In the genomic region with DNA sequence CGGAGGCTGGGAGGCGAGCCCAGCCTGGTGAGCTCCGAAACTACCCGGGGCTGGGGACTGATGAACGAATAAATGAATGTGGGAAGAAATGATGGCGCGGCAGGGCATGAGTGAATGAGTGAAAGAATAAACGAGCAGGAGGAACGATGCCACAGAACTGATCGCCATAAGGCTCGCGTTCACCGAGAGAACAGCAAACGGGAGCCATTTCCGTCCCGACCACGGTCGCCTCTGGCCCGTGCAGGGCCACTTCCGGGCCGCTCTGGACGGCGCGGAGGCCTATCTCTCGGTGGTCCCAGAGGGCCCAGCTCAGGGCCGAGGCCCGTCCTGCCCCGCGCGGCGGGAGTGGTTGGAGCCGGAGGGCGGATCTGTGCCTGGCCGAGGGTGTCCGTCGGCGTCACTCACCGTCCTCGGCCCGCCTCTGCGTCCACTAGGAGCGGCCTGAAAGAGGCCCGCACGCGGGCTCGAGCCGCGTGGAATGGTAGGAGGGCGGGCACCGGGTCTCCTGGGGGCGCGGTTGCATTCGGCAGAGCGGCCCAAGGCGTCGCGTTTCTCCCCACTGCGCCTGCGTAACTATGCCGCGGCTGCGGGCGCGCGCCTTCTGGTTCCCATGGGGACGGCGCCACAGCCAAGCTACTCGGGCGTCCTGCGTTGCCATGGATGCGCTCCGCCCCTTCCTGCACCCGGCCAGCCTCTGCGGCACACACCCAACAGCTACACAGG, we compare ENCODE assay signal across 1 cellular context.
TF ChIP-seq lines count a peak whose summit lies in the region.

A gene (minus strand): TSS at position 480 of the 723 bp plus-strand sequence. CDS start 5,116 bp downstream, outside the sequence.

TF ChIP-seq in HepG2, 621 proteins besides CTCF, POLR2A, EP300 and RAD21 (continued from another document and continues in another):
- no peak for TF ChIP-seq ATRX (CRISPR knock-in tag; IDR thresholded peaks at IDR 0.05; ENCODE audit: borderline replicate concordance)
- TF ChIP-seq, protein P1, sequence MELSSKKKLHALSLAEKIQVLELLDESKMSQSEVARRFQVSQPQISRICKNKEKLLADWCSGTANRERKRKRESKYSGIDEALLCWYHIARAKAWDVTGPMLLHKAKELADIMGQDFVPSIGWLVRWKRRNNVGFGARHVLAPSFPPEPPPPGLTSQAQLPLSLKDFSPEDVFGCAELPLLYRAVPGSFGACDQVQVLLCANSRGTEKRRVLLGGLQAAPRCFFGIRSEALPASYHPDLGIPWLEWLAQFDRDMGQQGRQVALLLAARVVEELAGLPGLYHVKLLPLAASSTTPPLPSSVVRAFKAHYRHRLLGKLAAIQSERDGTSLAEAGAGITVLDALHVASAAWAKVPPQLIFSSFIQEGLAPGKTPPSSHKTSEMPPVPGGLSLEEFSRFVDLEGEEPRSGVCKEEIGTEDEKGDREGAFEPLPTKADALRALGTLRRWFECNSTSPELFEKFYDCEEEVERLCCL (CRISPR knock-in tag; IDR thresholded peaks at IDR 0.05; ENCODE audit: borderline replicate concordance) = no peak
- TF ChIP-seq NFIB (CRISPR knock-in tag; IDR thresholded peaks at IDR 0.05; ENCODE audit: borderline replicate concordance) = no peak
- TF ChIP-seq PTBP1 (IDR thresholded peaks at IDR 0.05; ENCODE audit: low read depth, low read length, poor library complexity, severe bottlenecking) = no peak
- peak; percentile 98 for TF ChIP-seq SP5 (CRISPR knock-in tag; IDR thresholded peaks at IDR 0.05; ENCODE audit: borderline replicate concordance, low read depth)
- TF ChIP-seq ZSCAN22 (CRISPR knock-in tag; IDR thresholded peaks at IDR 0.05) = no peak
- TF ChIP-seq MXI1 (IDR thresholded peaks at IDR 0.05; ENCODE audit: borderline replicate concordance, low read depth, low read length) = peak; percentile 100
- TF ChIP-seq ZNF274 (CRISPR knock-in tag; IDR thresholded peaks at IDR 0.05) = no peak; the same call in 1 of the 2 replicates
- TF ChIP-seq ZC3H13 (CRISPR knock-in tag; IDR thresholded peaks at IDR 0.05) = no peak; the same call in 1 of the 2 replicates
- peak; percentile 64; the same call in 1 of the 2 replicates for TF ChIP-seq KMT2A (CRISPR knock-in tag; IDR thresholded peaks at IDR 0.05)
- TF ChIP-seq, protein P2, sequence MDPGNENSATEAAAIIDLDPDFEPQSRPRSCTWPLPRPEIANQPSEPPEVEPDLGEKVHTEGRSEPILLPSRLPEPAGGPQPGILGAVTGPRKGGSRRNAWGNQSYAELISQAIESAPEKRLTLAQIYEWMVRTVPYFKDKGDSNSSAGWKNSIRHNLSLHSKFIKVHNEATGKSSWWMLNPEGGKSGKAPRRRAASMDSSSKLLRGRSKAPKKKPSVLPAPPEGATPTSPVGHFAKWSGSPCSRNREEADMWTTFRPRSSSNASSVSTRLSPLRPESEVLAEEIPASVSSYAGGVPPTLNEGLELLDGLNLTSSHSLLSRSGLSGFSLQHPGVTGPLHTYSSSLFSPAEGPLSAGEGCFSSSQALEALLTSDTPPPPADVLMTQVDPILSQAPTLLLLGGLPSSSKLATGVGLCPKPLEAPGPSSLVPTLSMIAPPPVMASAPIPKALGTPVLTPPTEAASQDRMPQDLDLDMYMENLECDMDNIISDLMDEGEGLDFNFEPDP (CRISPR knock-in tag; conservative IDR thresholded peaks at IDR 0.05) = 0 out of 2 replicates have a peak, but pooled peaks have one; percentile 62
- TF ChIP-seq IRX3 (CRISPR knock-in tag; IDR thresholded peaks at IDR 0.05; ENCODE audit: borderline replicate concordance, low read depth) = no peak; the same call in 1 of the 2 replicates
- TF ChIP-seq, protein P3, sequence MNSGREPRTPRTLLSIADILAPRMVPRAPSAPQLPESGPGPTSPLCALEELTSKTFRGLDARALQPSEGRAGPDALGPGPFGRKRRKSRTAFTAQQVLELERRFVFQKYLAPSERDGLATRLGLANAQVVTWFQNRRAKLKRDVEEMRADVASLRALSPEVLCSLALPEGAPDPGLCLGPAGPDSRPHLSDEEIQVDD (CRISPR knock-in tag; IDR thresholded peaks at IDR 0.05; ENCODE audit: borderline replicate concordance) = no peak
- TF ChIP-seq KDM5A (IDR thresholded peaks at IDR 0.05; ENCODE audit: borderline replicate concordance, low read length) = peak; percentile 86
- peak; percentile 86 for TF ChIP-seq HOXA5 (CRISPR knock-in tag; IDR thresholded peaks at IDR 0.05)
- peak; percentile 92 for TF ChIP-seq YEATS2 (CRISPR knock-in tag; IDR thresholded peaks at IDR 0.05; ENCODE audit: borderline replicate concordance)
- TF ChIP-seq, protein P4, sequence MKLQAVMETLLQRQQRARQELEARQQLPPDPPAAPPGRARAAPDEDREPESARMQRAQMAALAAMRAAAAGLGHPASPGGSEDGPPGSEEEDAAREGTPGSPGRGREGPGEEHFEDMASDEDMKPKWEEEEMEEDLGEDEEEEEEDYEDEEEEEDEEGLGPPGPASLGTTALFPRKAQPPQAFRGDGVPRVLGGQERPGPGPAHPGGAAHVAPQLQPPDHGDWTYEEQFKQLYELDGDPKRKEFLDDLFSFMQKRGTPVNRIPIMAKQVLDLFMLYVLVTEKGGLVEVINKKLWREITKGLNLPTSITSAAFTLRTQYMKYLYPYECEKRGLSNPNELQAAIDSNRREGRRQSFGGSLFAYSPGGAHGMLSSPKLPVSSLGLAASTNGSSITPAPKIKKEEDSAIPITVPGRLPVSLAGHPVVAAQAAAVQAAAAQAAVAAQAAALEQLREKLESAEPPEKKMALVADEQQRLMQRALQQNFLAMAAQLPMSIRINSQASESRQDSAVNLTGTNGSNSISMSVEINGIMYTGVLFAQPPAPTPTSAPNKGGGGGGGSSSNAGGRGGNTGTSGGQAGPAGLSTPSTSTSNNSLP (IDR thresholded peaks at IDR 0.05; ENCODE audit: low read depth, low read length) = no peak
- no peak for TF ChIP-seq ZNF34 (CRISPR knock-in tag; IDR thresholded peaks at IDR 0.05; ENCODE audit: borderline replicate concordance)
- no peak for TF ChIP-seq RFXANK (CRISPR knock-in tag; IDR thresholded peaks at IDR 0.05)
- TF ChIP-seq ZNF7 (CRISPR knock-in tag; IDR thresholded peaks at IDR 0.05) = no peak
- TF ChIP-seq, protein P5, sequence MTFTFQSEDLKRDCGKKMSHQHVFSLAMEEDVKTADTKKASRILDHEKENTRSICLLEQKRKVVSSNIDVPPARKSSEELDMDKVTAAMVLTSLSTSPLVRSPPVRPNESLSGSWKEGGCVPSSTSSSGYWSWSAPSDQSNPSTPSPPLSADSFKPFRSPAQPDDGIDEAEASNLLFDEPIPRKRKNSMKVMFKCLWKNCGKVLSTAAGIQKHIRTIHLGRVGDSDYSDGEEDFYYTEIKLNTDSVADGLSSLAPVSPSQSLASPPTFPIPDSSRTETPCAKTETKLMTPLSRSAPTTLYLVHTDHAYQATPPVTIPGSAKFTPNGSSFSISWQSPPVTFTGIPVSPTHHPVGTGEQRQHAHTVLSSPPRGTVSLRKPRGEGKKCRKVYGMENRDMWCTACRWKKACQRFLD (CRISPR knock-in tag; IDR thresholded peaks at IDR 0.05; ENCODE audit: borderline replicate concordance) = peak; percentile 87
- TF ChIP-seq, protein P6, sequence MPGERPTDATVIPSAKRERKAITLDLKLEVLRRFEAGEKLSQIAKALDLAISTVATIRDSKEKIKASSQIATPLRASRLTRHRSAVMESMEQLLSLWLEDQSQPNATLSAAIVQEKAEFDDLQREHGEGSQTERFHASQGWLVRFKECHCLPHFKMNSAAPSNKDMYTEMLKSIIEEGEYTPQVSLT (CRISPR knock-in tag; IDR thresholded peaks at IDR 0.05; ENCODE audit: borderline replicate concordance, low read depth) = no peak
- no peak for TF ChIP-seq HES4 (CRISPR knock-in tag; IDR thresholded peaks at IDR 0.05; ENCODE audit: borderline replicate concordance)
- peak; percentile 30; the same call in 1 of the 2 replicates for TF ChIP-seq ZZZ3 (CRISPR knock-in tag; IDR thresholded peaks at IDR 0.05; ENCODE audit: borderline replicate concordance)
- TF ChIP-seq FOXO1 (CRISPR knock-in tag; IDR thresholded peaks at IDR 0.05) = 0 out of 2 replicates have a peak, but pooled peaks have one; percentile 6
- TF ChIP-seq, protein P7, sequence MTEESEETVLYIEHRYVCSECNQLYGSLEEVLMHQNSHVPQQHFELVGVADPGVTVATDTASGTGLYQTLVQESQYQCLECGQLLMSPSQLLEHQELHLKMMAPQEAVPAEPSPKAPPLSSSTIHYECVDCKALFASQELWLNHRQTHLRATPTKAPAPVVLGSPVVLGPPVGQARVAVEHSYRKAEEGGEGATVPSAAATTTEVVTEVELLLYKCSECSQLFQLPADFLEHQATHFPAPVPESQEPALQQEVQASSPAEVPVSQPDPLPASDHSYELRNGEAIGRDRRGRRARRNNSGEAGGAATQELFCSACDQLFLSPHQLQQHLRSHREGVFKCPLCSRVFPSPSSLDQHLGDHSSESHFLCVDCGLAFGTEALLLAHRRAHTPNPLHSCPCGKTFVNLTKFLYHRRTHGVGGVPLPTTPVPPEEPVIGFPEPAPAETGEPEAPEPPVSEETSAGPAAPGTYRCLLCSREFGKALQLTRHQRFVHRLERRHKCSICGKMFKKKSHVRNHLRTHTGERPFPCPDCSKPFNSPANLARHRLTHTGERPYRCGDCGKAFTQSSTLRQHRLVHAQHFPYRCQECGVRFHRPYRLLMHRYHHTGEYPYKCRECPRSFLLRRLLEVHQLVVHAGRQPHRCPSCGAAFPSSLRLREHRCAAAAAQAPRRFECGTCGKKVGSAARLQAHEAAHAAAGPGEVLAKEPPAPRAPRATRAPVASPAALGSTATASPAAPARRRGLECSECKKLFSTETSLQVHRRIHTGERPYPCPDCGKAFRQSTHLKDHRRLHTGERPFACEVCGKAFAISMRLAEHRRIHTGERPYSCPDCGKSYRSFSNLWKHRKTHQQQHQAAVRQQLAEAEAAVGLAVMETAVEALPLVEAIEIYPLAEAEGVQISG (CRISPR knock-in tag; IDR thresholded peaks at IDR 0.05) = peak; percentile 100
- 0 out of 2 replicates have a peak, but pooled peaks have one; percentile 11 for TF ChIP-seq ZNF792 (CRISPR knock-in tag; IDR thresholded peaks at IDR 0.05)
- TF ChIP-seq POGZ (CRISPR knock-in tag; IDR thresholded peaks at IDR 0.05) = no peak
- TF ChIP-seq RBFOX2 (IDR thresholded peaks at IDR 0.05; ENCODE audit: low read depth, low read length) = peak; percentile 96
- 0 out of 2 replicates have a peak, but pooled peaks have one; percentile 77 for TF ChIP-seq ZNF33A (CRISPR knock-in tag; IDR thresholded peaks at IDR 0.05; ENCODE audit: borderline replicate concordance)
- no peak for TF ChIP-seq ZNF841 (CRISPR knock-in tag; IDR thresholded peaks at IDR 0.05; ENCODE audit: borderline replicate concordance)
- TF ChIP-seq, protein P8, sequence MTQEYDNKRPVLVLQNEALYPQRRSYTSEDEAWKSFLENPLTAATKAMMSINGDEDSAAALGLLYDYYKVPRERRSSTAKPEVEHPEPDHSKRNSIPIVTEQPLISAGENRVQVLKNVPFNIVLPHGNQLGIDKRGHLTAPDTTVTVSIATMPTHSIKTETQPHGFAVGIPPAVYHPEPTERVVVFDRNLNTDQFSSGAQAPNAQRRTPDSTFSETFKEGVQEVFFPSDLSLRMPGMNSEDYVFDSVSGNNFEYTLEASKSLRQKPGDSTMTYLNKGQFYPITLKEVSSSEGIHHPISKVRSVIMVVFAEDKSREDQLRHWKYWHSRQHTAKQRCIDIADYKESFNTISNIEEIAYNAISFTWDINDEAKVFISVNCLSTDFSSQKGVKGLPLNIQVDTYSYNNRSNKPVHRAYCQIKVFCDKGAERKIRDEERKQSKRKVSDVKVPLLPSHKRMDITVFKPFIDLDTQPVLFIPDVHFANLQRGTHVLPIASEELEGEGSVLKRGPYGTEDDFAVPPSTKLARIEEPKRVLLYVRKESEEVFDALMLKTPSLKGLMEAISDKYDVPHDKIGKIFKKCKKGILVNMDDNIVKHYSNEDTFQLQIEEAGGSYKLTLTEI (CRISPR knock-in tag; conservative IDR thresholded peaks at IDR 0.05) = no peak
- no peak for TF ChIP-seq ZNF382 (CRISPR knock-in tag; IDR thresholded peaks at IDR 0.05; ENCODE audit: borderline replicate concordance)
- 0 out of 2 replicates have a peak, but pooled peaks have one; percentile 27 for TF ChIP-seq TOE1 (CRISPR knock-in tag; IDR thresholded peaks at IDR 0.05)
- TF ChIP-seq MBNL3 (CRISPR knock-in tag; conservative IDR thresholded peaks at IDR 0.05) = no peak
- peak; percentile 63; the same call in 1 of the 2 replicates for TF ChIP-seq SATB2 (CRISPR knock-in tag; IDR thresholded peaks at IDR 0.05)
- no peak for TF ChIP-seq FIP1L1 (IDR thresholded peaks at IDR 0.05; ENCODE audit: borderline replicate concordance, insufficient read depth, low read depth, low read length)
- TF ChIP-seq ZEB1 (IDR thresholded peaks at IDR 0.05; ENCODE audit: insufficient replicate concordance, low read depth) = no peak
- TF ChIP-seq PLRG1 (conservative IDR thresholded peaks at IDR 0.05) = no peak
- TF ChIP-seq ZNF101 (CRISPR knock-in tag; IDR thresholded peaks at IDR 0.05; ENCODE audit: borderline replicate concordance, low read depth) = no peak
- TF ChIP-seq, protein P9, sequence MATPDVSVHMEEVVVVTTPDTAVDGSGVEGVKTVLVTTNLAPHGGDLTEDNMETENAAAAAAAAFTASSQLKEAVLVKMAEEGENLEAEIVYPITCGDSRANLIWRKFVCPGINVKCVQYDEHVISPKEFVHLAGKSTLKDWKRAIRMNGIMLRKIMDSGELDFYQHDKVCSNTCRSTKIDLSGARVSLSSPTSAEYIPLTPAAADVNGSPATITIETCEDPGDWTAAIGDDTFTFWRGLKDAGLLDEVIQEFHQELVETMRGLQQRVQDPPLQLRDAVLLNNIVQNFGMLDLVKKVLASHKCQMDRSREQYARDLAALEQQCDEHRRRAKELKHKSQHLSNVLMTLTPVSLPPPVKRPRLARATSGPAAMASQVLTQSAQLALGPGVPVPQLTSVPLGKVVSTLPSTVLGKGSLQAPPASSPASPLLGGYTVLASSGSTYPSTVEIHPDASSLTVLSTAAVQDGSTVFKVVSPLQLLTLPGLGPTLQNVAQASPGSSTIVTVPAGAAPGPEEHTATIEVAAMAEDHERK (CRISPR knock-in tag; IDR thresholded peaks at IDR 0.05; ENCODE audit: low read depth) = peak; percentile 52; the same call in 1 of the 2 replicates
- peak; percentile 63; the same call in 1 of the 2 replicates for TF ChIP-seq TBX2 (CRISPR knock-in tag; IDR thresholded peaks at IDR 0.05; ENCODE audit: borderline replicate concordance)
- no peak; the same call in 1 of the 2 replicates for TF ChIP-seq ZBTB38 (CRISPR knock-in tag; IDR thresholded peaks at IDR 0.05)
- TF ChIP-seq, protein P10, sequence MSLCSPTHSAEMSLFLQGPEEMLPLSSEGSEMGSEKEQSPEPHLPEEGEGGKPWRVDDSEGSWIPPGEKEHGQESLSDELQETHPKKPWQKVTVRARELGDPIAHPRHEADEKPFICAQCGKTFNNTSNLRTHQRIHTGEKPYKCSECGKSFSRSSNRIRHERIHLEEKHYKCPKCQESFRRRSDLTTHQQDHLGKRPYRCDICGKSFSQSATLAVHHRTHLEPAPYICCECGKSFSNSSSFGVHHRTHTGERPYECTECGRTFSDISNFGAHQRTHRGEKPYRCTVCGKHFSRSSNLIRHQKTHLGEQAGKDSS (CRISPR knock-in tag; IDR thresholded peaks at IDR 0.05; ENCODE audit: borderline replicate concordance, low read depth) = no peak
- TF ChIP-seq RFX3 (CRISPR knock-in tag; IDR thresholded peaks at IDR 0.05) = peak; percentile 100
- no peak; the same call in 1 of the 2 replicates for TF ChIP-seq AKAP8 (CRISPR knock-in tag; IDR thresholded peaks at IDR 0.05)
- no peak for TF ChIP-seq ZNF354B (CRISPR knock-in tag; IDR thresholded peaks at IDR 0.05)
- no peak for TF ChIP-seq HOXA7 (CRISPR knock-in tag; IDR thresholded peaks at IDR 0.05)
- TF ChIP-seq ZSCAN20 (CRISPR knock-in tag; IDR thresholded peaks at IDR 0.05; ENCODE audit: borderline replicate concordance) = peak; percentile 84; the same call in 1 of the 2 replicates
- TF ChIP-seq HHEX (CRISPR knock-in tag; IDR thresholded peaks at IDR 0.05) = no peak
- no peak for TF ChIP-seq ZNF207 (IDR thresholded peaks at IDR 0.05; ENCODE audit: borderline replicate concordance)
- no peak for TF ChIP-seq CENPX (CRISPR knock-in tag; IDR thresholded peaks at IDR 0.05)
- no peak for TF ChIP-seq CHD2 (IDR thresholded peaks at IDR 0.05; ENCODE audit: low read depth, low read length)
- peak; percentile 93 for TF ChIP-seq MYC (CRISPR knock-in tag; IDR thresholded peaks at IDR 0.05; ENCODE audit: borderline replicate concordance)
